Comparison of ENCODE assay signal across 8 cellular contexts in genomic region chr4:74370912-74371311, GRCh38. TPM values are rescaled to one million over a fixed set of nuclear protein-coding genes. Genes with fewer than 3 reads are reported as not detected.
DNase-seq lines count a peak whose midpoint lies in the region; ATAC-seq lines count a peak whose summit lies in the region.

No MANE protein-coding gene starts in this region.

- H3K18ac ChIP-seq in mesenchymal stem cell (ENCODE audit: low read depth in 1 of 2, low read length in 2 of 2), result no peak overlapping the region

- H3K27me3 ChIP-seq in SJSA1 (replicated peaks) (0 out of 2 replicates have a peak, but pooled peaks cover 4% of the 10 kb centered on the region), mesenchymal stem cell (ENCODE audit: control insufficient read depth in 1 of 2, insufficient read depth in 1 of 2, low read length in 2 of 2) (no peaks in the 10 kb centered on the region)

- H2BK5ac ChIP-seq in mesenchymal stem cell (ENCODE audit: low read depth, low read length, poor library complexity, severe bottlenecking), result no peak overlapping the region

- H2BK12ac ChIP-seq in mesenchymal stem cell (ENCODE audit: low read length in 2 of 2), result no peak overlapping the region

- H3K9me3 ChIP-seq in SJSA1 (replicated peaks) (no peaks in the 10 kb centered on the region), mesenchymal stem cell (ENCODE audit: control insufficient read depth, low read length) (no peaks in the 10 kb centered on the region)

- H3K4me1 ChIP-seq in SJSA1 (replicated peaks) (peaks cover 12% of the 10 kb centered on the region), mesenchymal stem cell (ENCODE audit: control insufficient read depth, insufficient read depth, low read depth, low read length) (peaks cover 2% of the 10 kb centered on the region)

- H2AFZ ChIP-seq in mesenchymal stem cell (ENCODE audit: low read depth, low read length), result no peak overlapping the region

- no peak overlapping the region for H3K23ac ChIP-seq in mesenchymal stem cell (ENCODE audit: low read length in 2 of 2)

- H3K36me3 ChIP-seq in SJSA1, result no peaks in the 10 kb centered on the region
- no peaks in the 10 kb centered on the region for H3K36me3 ChIP-seq in mesenchymal stem cell (ENCODE audit: control insufficient read depth in 1 of 2, insufficient read depth in 2 of 2, low read depth in 1 of 2, low read length in 2 of 2)

- no peak overlapping the region for H3K4ac ChIP-seq in mesenchymal stem cell (ENCODE audit: low read depth in 1 of 2, low read length in 2 of 2)

- H3K79me1 ChIP-seq in mesenchymal stem cell (replicated peaks; ENCODE audit: low read length, poor library complexity, severe bottlenecking), result no peaks in the 10 kb centered on the region

- H4K91ac ChIP-seq in mesenchymal stem cell (ENCODE audit: low read length), result no peak overlapping the region

- H2BK15ac ChIP-seq in mesenchymal stem cell (ENCODE audit: low read depth, poor library complexity, severe bottlenecking), result no peak overlapping the region

- H4K8ac ChIP-seq in mesenchymal stem cell (ENCODE audit: low read length), result no peak overlapping the region

- no peak overlapping the region for H3K4me2 ChIP-seq in mesenchymal stem cell (ENCODE audit: low read length, poor library complexity, severe bottlenecking)

- WGBS in mesenchymal stem cell, result 0% methylated on average over 1 of the region's 1 CpG

- H3K27ac ChIP-seq in SJSA1 (no peak overlapping the region), mesenchymal stem cell (ENCODE audit: low read length, poor library complexity, severe bottlenecking) (no peak overlapping the region)

- DNase-seq in SIG-M5 treated with dmso at 0.1 percent for 504 hours (lab: John Stamatoyannopoulos, UW; ENCODE audit: unreplicated experiment) (peak; percentile 37), SIG-M5 (lab: John Stamatoyannopoulos, UW) (no peak), SJSA1 (ENCODE audit: low read depth in 1 of 2, low spot score in 2 of 2) (peak; percentile 23 to 49), dermis microvascular lymphatic vessel endothelial cell (ENCODE audit: low read depth in 2 of 2) (peak; percentile 32 to 70), mesenchymal stem cell (peak; percentile 77)
- DNase-seq in effector CD4-positive, alpha-beta T cell, result no peak

- no peak overlapping the region for H2AK5ac ChIP-seq in mesenchymal stem cell (ENCODE audit: low read length, severe bottlenecking)

- no peak overlapping the region for H3K14ac ChIP-seq in mesenchymal stem cell (ENCODE audit: low read length in 2 of 2)

- H3K9ac ChIP-seq in mesenchymal stem cell (ENCODE audit: low read length), result no peak overlapping the region

- no peak overlapping the region for H2BK120ac ChIP-seq in mesenchymal stem cell (ENCODE audit: low read depth, low read length)

- ATAC-seq in GM19468 (IDR thresholded peaks at IDR 0.05; ENCODE audit: extremely low read depth, unreplicated experiment), result peak; percentile 24
- ATAC-seq in HG03442 (IDR thresholded peaks at IDR 0.05; ENCODE audit: unreplicated experiment), result peak; percentile 90

- H3K4me3 ChIP-seq in SJSA1, result no peak overlapping the region
- no peak overlapping the region for H3K4me3 ChIP-seq in mesenchymal stem cell (ENCODE audit: insufficient read depth in 1 of 2, low read depth in 1 of 2, low read length in 2 of 2)

RNA-seq across cellular contexts. Expression of gene EREG, which starts 6.0 kb away (rescaled TPM):
- not detected in 2 replicates for total RNA-seq in SJSA1 (2014; rRNA removed; shearing (Covaris generic))
- under 0.01 TPM in 1 of 2 replicates, not detected in the other for total RNA-seq in dermis microvascular lymphatic vessel endothelial cell
- polyA plus RNA-seq in mesenchymal stem cell (2013, experiment 1 of 2), result 3.8 TPM
- polyA plus RNA-seq in mesenchymal stem cell (2013, experiment 2 of 2), result 4.0 TPM

Comparison
In these comparisons a context has a peak if more than half of its experiments do, and no peak if none do; other contexts are left out.
1. DNase-seq: peak in SIG-M5 treated with dmso at 0.1 percent for 504 hours (single experiment), SJSA1 (2 of 2), dermis microvascular lymphatic vessel endothelial cell (2 of 2) and mesenchymal stem cell (single experiment); none in SIG-M5 (single experiment) and effector CD4-positive, alpha-beta T cell (single experiment).